Comparison of ENCODE assay signal across 8 cellular contexts in genomic region chr10:22550732-22551131, GRCh38.
DNase-seq lines count a peak whose midpoint lies in the region; ATAC-seq and TF ChIP-seq lines count a peak whose summit lies in the region.

No MANE protein-coding gene starts in this region.

- H3K4me1 Mint-ChIP-seq in Calu3 (ENCODE audit: low read depth, unreplicated experiment), result no peaks in the 10 kb centered on the region

- no TSS peak for BruUV-seq in Calu3 (replicated peaks; lab: Mats Ljungman, UMichigan)

- H3K9me3 ChIP-seq in MM.1S (replicated peaks; ENCODE audit: insufficient read depth, low read length), result no peaks in the 10 kb centered on the region
- no peaks in the 10 kb centered on the region for H3K9me3 ChIP-seq in esophagus muscularis mucosa

- H3K9me2 ChIP-seq in MM.1S (replicated peaks; ENCODE audit: insufficient read depth, low read length), result no peaks in the 10 kb centered on the region

- no peaks in the 10 kb centered on the region for H3F3A ChIP-seq in MM.1S (ENCODE audit: insufficient read depth, low read length)

- H2AFZ ChIP-seq in MM.1S (ENCODE audit: low read length), result no peak overlapping the region

- H3K36me3 Mint-ChIP-seq in Calu3 (ENCODE audit: insufficient read depth, unreplicated experiment), result peaks cover 4% of the 10 kb centered on the region

- no peak for ATAC-seq in GM18511 (IDR thresholded peaks at IDR 0.05; ENCODE audit: unreplicated experiment)
- no peak for ATAC-seq in HG02870 (IDR thresholded peaks at IDR 0.05; ENCODE audit: unreplicated experiment)

- H3K79me2 ChIP-seq in MM.1S (ENCODE audit: low read length), result no peaks in the 10 kb centered on the region

- TF ChIP-seq POLR2A in esophagus muscularis mucosa (IDR thresholded peaks at IDR 0.05; ENCODE audit: low read depth), result no peak

- no peaks in the 10 kb centered on the region for H4K20me1 ChIP-seq in MM.1S (ENCODE audit: insufficient read depth, low read length)

- H3K4me3 Mint-ChIP-seq in Calu3 (ENCODE audit: low read depth, unreplicated experiment), result no peak overlapping the region

- TF ChIP-seq EP300 in esophagus muscularis mucosa (IDR thresholded peaks at IDR 0.05), result no peak

- no peak overlapping the region for H3K27ac Mint-ChIP-seq in Calu3 (ENCODE audit: unreplicated experiment)

- H3K4me1 ChIP-seq in MM.1S (ENCODE audit: low read length), result no peaks in the 10 kb centered on the region
- peaks cover 0 to 30% (median 23%) of the 10 kb centered on the region in 4 donors for H3K4me1 ChIP-seq in esophagus muscularis mucosa

- CTCF ChIA-PET in Calu3 (lab: Charles Lee), result no interaction called here

- TF ChIP-seq CTCF in Calu3 (IDR thresholded peaks at IDR 0.05; ENCODE audit: unreplicated experiment), result peak; percentile 78
- peak; percentile 61 for TF ChIP-seq CTCF in MM.1S (IDR thresholded peaks at IDR 0.05; ENCODE audit: low read length)
- TF ChIP-seq CTCF in esophagus muscularis mucosa (IDR thresholded peaks at IDR 0.05), result peak; percentile 33 to 55 (median 39)

- intact Hi-C loops in Calu3 (cut with micrococcal nuclease; ENCODE audit: unreplicated experiment), result loop anchor here (5.0 kb wide), 1 partner anchor 437 kb away; no protein-coding TSS in a partner anchor
- intact Hi-C loops in esophagus muscularis mucosa (cut with DNase I), result loop anchor here (10.0 kb wide), 1 partner anchor 434 kb away; no protein-coding TSS in a partner anchor
- intact Hi-C loops in posterior vena cava (cut with DNase I), result no loop called here

- no peaks in the 10 kb centered on the region; the same call in 1 of the 2 replicates for H3K36me3 ChIP-seq in MM.1S (replicated peaks; ENCODE audit: insufficient read depth, low read length)
- H3K36me3 ChIP-seq in esophagus muscularis mucosa, result peaks cover 4 to 39% (median 24%) of the 10 kb centered on the region in 4 donors

- no peaks in the 10 kb centered on the region for H3K27me3 Mint-ChIP-seq in Calu3 (ENCODE audit: unreplicated experiment)

- no peaks in the 10 kb centered on the region for H3K9me3 Mint-ChIP-seq in Calu3 (ENCODE audit: low read depth, unreplicated experiment)

- H3K27ac ChIP-seq in MM.1S (ENCODE audit: low read length) (no peak overlapping the region), esophagus muscularis mucosa (replicated peaks in 1 of 4) (no peak overlapping the region)

- no peak overlapping the region for H3K4me2 ChIP-seq in MM.1S (ENCODE audit: low read depth, low read length)

- 53% methylated on average over 6 of the region's 6 CpGs for WGBS in esophagus muscularis mucosa

- H3K9ac ChIP-seq in MM.1S (ENCODE audit: low read length), result no peak overlapping the region

- DNase-seq in Calu3 (peak; percentile 61), MM.1S (peak; percentile 10), esophagus muscularis mucosa (ENCODE audit: extremely low spot score) (no peak), posterior vena cava (ENCODE audit: low spot score) (peak; percentile 87), SIG-M5 treated with dmso at 0.1 percent for 504 hours (lab: John Stamatoyannopoulos, UW; ENCODE audit: unreplicated experiment) (no peak)
- peak; percentile 28 for DNase-seq in activated CD8-positive, alpha-beta memory T cell treated with anti-CD3 and anti-CD28 coated beads, Interleukin-2, amount 50 U/mL, for 1 hour (ENCODE audit: extremely low read depth)

- H3K4me3 ChIP-seq in MM.1S (ENCODE audit: low read length) (no peak overlapping the region), esophagus muscularis mucosa (no peak overlapping the region)

- H3K27me3 ChIP-seq in MM.1S (replicated peaks; ENCODE audit: insufficient read depth, low read length), result no peaks in the 10 kb centered on the region
- no peaks in the 10 kb centered on the region for H3K27me3 ChIP-seq in esophagus muscularis mucosa

Comparison
In these comparisons a context has a peak if more than half of its experiments do, and no peak if none do; other contexts are left out.
1. DNase-seq: peak in Calu3 (single experiment), MM.1S (single experiment), activated CD8-positive, alpha-beta memory T cell treated with anti-CD3 and anti-CD28 coated beads, Interleukin-2, amount 50 U/mL, for 1 hour (single experiment) and posterior vena cava (single experiment); none in esophagus muscularis mucosa (single experiment) and SIG-M5 treated with dmso at 0.1 percent for 504 hours (single experiment).
2. intact Hi-C loops: an anchor here in Calu3 (5.0 kb wide) and esophagus muscularis mucosa (10.0 kb wide); none called in posterior vena cava.
3. Peak in every context shown above with its lines, with median percentiles within 50 percentile points of each other: CTCF ChIP-seq.